ENCODE assay signal across 19 cellular contexts in genomic region chr3:54356299-54357037, GRCh38.
A peak's percentile ranks its signal among the peaks of the same experiment; 100 is the strongest.
DNase-seq lines count a peak whose midpoint lies in the region; ATAC-seq and TF ChIP-seq lines count a peak whose summit lies in the region.
"Had no signal": no experiment of that assay in that cellular context is flagged by ENCODE, and none has a peak within 500 bp of the region (broad histone marks: within the 10 kb centered on the region; RNA-seq: fewer than 3 reads in every experiment).

No MANE protein-coding gene starts in this region.

- no peaks in the 10 kb centered on the region for H3F3A ChIP-seq in GM23248 (ENCODE audit: insufficient read depth)

- H3K79me2 ChIP-seq in GM23248 (ENCODE audit: insufficient read depth) = no peaks in the 10 kb centered on the region

- H3K36me3 ChIP-seq in GM23248 (ENCODE audit: low read depth) = no peaks in the 10 kb centered on the region
- no peaks in the 10 kb centered on the region for H3K36me3 ChIP-seq in adipocyte (ENCODE audit: control insufficient read depth, insufficient read depth, low read length, severe bottlenecking)
- H3K36me3 ChIP-seq in heart left ventricle = no peaks in the 10 kb centered on the region
- no peaks in the 10 kb centered on the region for H3K36me3 ChIP-seq in prostate gland
- H3K36me3 ChIP-seq: ascending aorta; BLaER1 treated with 17β-estradiol and CSF1 and Interleukin-3, amounts not matched to agents 10 nM and 100 nM; Peyer's patch had no signal

- H3K9ac ChIP-seq in GM23248 (no peak overlapping the region), adipocyte (ENCODE audit: low read length) (peak overlapping the region; percentile 54)
- H3K9ac ChIP-seq: BLaER1 treated with 17β-estradiol and CSF1 and Interleukin-3, amounts not matched to agents 10 nM and 100 nM had no signal

- intact Hi-C loops in heart left ventricle (cut with DNase I) (loop anchor here in 4 of 10 donors (5.0 kb wide), 2 partner anchors 144 to 209 kb away; no protein-coding TSS in a partner anchor), prostate gland (cut with DNase I) (loop anchor here (10.0 kb wide), 2 partner anchors 142 to 412 kb away; no protein-coding TSS in a partner anchor)

- TF ChIP-seq CTCF in heart left ventricle (IDR thresholded peaks at IDR 0.05) = no peak
- TF ChIP-seq CTCF in prostate gland (IDR thresholded peaks at IDR 0.05) = no peak

- H3K9me3 ChIP-seq in GM23248 (ENCODE audit: low read depth) (no peaks in the 10 kb centered on the region), adipocyte (ENCODE audit: control insufficient read depth, low read length) (no peaks in the 10 kb centered on the region), heart left ventricle (no peaks in the 10 kb centered on the region), prostate gland (no peaks in the 10 kb centered on the region)
- H3K9me3 ChIP-seq: ascending aorta; BLaER1 treated with 17β-estradiol and CSF1 and Interleukin-3, amounts not matched to agents 10 nM and 100 nM; Peyer's patch had no signal

- in situ Hi-C loops in GM23248 (cut with MboI) = no loop called here

- peak; percentile 72 to 89 (median 88) for ATAC-seq in heart left ventricle
- no peak for ATAC-seq in GM21737 (IDR thresholded peaks at IDR 0.05; ENCODE audit: unreplicated experiment)

- no peaks in the 10 kb centered on the region for H3K27me3 ChIP-seq in GM23248 (replicated peaks; ENCODE audit: insufficient read depth)
- H3K27me3 ChIP-seq in adipocyte (replicated peaks; ENCODE audit: control insufficient read depth, insufficient read depth, low read length) = no peaks in the 10 kb centered on the region
- no peaks in the 10 kb centered on the region for H3K27me3 ChIP-seq in heart left ventricle
- H3K27me3 ChIP-seq in prostate gland (replicated peaks; ENCODE audit: insufficient read depth) = no peaks in the 10 kb centered on the region
- H3K27me3 ChIP-seq: ascending aorta; BLaER1 treated with 17β-estradiol and CSF1 and Interleukin-3, amounts not matched to agents 10 nM and 100 nM; dorsolateral prefrontal cortex; Peyer's patch had no signal

- TF ChIP-seq POLR2A in heart left ventricle (IDR thresholded peaks at IDR 0.05) (no peak), prostate gland (IDR thresholded peaks at IDR 0.05) (no peak)

- H2AFZ ChIP-seq in GM23248 = no peak overlapping the region

- H3K4me1 ChIP-seq in GM23248 (ENCODE audit: insufficient read depth) (no peaks in the 10 kb centered on the region), adipocyte (ENCODE audit: control insufficient read depth, insufficient read depth, low read length) (peaks cover 63% of the 10 kb centered on the region), heart left ventricle (peaks cover 0 to 58% (median 24%) of the 10 kb centered on the region in 12 donors), prostate gland (replicated peaks) (no peaks in the 10 kb centered on the region)
- H3K4me1 ChIP-seq: Peyer's patch had no signal

- H3K4me2 ChIP-seq in GM23248 (ENCODE audit: unreplicated experiment) = no peak overlapping the region

- H3K27ac ChIP-seq in GM23248 (no peak overlapping the region), heart left ventricle (peak overlapping the region in 5 of 12 donors; percentile 15 to 57 (median 32)), prostate gland (no peak overlapping the region)
- H3K27ac ChIP-seq: ascending aorta; BLaER1 treated with 17β-estradiol and CSF1 and Interleukin-3, amounts not matched to agents 10 nM and 100 nM; HL-60; Peyer's patch had no signal

- no peaks in the 10 kb centered on the region for H3K9me2 ChIP-seq in GM23248 (ENCODE audit: insufficient read depth)

- 0 to 8% methylated on average over 5 of the region's 5 CpGs for WGBS in GM23248 (ENCODE audit: low coverage in 1 of 2, low lambda C conversion rate in 2 of 2, missing lambda C conversion rate in 2 of 2), 2 experiments
- WGBS in heart left ventricle, 4 donors = 45 to 55% (median 50%) methylated on average over 5 of the region's 5 CpGs
- WGBS in prostate gland = 12% methylated on average over 5 of the region's 5 CpGs

- no peaks in the 10 kb centered on the region for H4K20me1 ChIP-seq in GM23248 (ENCODE audit: insufficient read depth)
- H4K20me1 ChIP-seq: BLaER1 treated with 17β-estradiol and CSF1 and Interleukin-3, amounts not matched to agents 10 nM and 100 nM had no signal

- H3K4me3 ChIP-seq in GM23248 (no peak overlapping the region), adipocyte (ENCODE audit: low read length) (peak overlapping the region; percentile 6), heart left ventricle (no peak overlapping the region), prostate gland (no peak overlapping the region)
- H3K4me3 ChIP-seq: ascending aorta; BLaER1 treated with 17β-estradiol and CSF1 and Interleukin-3, amounts not matched to agents 10 nM and 100 nM; dorsolateral prefrontal cortex; Peyer's patch had no signal

- DNase-seq in GM23248 = peak; percentile 22
- no peak for DNase-seq in adipocyte (ENCODE audit: low read depth)
- DNase-seq in heart left ventricle = peak in 4 of 5 donors; percentile 29 to 73 (median 51)
- peak; percentile 57 for DNase-seq in prostate gland (ENCODE audit: low spot score)
- no peak for DNase-seq in central memory CD4-positive, alpha-beta T cell
- DNase-seq in NCI-H2107 (lab: John Stamatoyannopoulos, UW) = no peak
- no peak for DNase-seq in DMS53 treated with DMSO at 0.1 percent for 48 hours (lab: John Stamatoyannopoulos, UW; ENCODE audit: unreplicated experiment)
- DNase-seq: activated B cell treated with CpG ODN at 0.5 μM for 24 hours; activated gamma-delta T cell; Karpas-422; NCI-H1694 treated with DMSO at 0.1 percent for 48 hours; NCI-H69; Peyer's patch; stimulated activated CD4-positive, alpha-beta T cell treated with anti-CD3 and anti-CD28 coated beads, Interleukin-12 subunit alpha, Interleukin-12 subunit beta, amount 100 ng/mL, for 4 hours had no signal

Comparison
In these comparisons a context has a peak if more than half of its experiments do, and no peak if none do; other contexts are left out.
1. DNase-seq: peak in GM23248 (single experiment), heart left ventricle (4 of 5) and prostate gland (single experiment); none in adipocyte (single experiment), central memory CD4-positive, alpha-beta T cell (single experiment), NCI-H2107 (single experiment) and DMS53 treated with DMSO at 0.1 percent for 48 hours (single experiment).